In genomic region chr17:4340914-4341615, GRCh38 we compare ENCODE assay signal across 16 cellular contexts. TPM values are rescaled to one million over a fixed set of nuclear protein-coding genes. Genes with fewer than 3 reads are reported as not detected.
DNase-seq lines count a peak whose midpoint lies in the region; TF ChIP-seq lines count a peak whose summit lies in the region.
"Had no signal": no experiment of that assay in that cellular context is flagged by ENCODE, and none has a peak within 500 bp of the region (broad histone marks: within the 10 kb centered on the region; RNA-seq: fewer than 3 reads in every experiment).

No MANE protein-coding gene starts in this region.

- H3K9me2 ChIP-seq in GM23248 (ENCODE audit: insufficient read depth): no peaks in the 10 kb centered on the region

- H3K4me3 ChIP-seq in GM23248 (peak overlapping the region; percentile 25), adipocyte (ENCODE audit: low read length) (peak overlapping the region; percentile 36), sigmoid colon (no peak overlapping the region)
- H3K4me3 ChIP-seq: lung had no signal

- peak overlapping the region; percentile 70 for H3K4me2 ChIP-seq in GM23248 (ENCODE audit: unreplicated experiment)

- DNase-seq in AG20443 (ENCODE audit: low spot score): peak; percentile 67
- peak; percentile 78 for DNase-seq in GM23248
- peak; percentile 25 for DNase-seq in adipocyte (ENCODE audit: low read depth)
- DNase-seq in kidney tubule cell (ENCODE audit: low spot score): peak; percentile 39
- DNase-seq in NCI-H146 (lab: John Stamatoyannopoulos, UW): no peak
- DNase-seq in sigmoid colon: no peak
- no peak for DNase-seq in occipital lobe (lab: John Stamatoyannopoulos, UW)
- DNase-seq in activated CD8-positive, alpha-beta memory T cell treated with anti-CD3 and anti-CD28 coated beads for 24 hours: no peak
- DNase-seq: activated CD4-positive, CD25-positive, alpha-beta regulatory T cell treated with anti-CD3 and anti-CD28 coated beads, Interleukin-2, amount 50 U/mL, for 72 hours; activated T-cell treated with anti-CD3 and anti-CD28 coated beads for 4 hours; NCI-H1092; NCI-H226; PC-3; small intestine; substantia nigra had no signal

- intact Hi-C loops in sigmoid colon (cut with DNase I): no loop called here

- no peaks in the 10 kb centered on the region for H3K9me3 ChIP-seq in GM23248 (ENCODE audit: low read depth)
- H3K9me3 ChIP-seq in adipocyte (ENCODE audit: control insufficient read depth, low read length): no peaks in the 10 kb centered on the region
- H3K9me3 ChIP-seq in sigmoid colon: no peaks in the 10 kb centered on the region

- peaks cover 27% of the 10 kb centered on the region for H3K4me1 ChIP-seq in GM23248 (ENCODE audit: insufficient read depth)
- peaks cover 27% of the 10 kb centered on the region for H3K4me1 ChIP-seq in adipocyte (ENCODE audit: control insufficient read depth, insufficient read depth, low read length)
- peaks cover 0 to 69% (median 47%) of the 10 kb centered on the region in 4 donors for H3K4me1 ChIP-seq in sigmoid colon

- peaks cover 100% of the 10 kb centered on the region for H3K79me2 ChIP-seq in GM23248 (ENCODE audit: insufficient read depth)

- no peak overlapping the region for H2AFZ ChIP-seq in GM23248

- peak overlapping the region; percentile 73 for H3K27ac ChIP-seq in GM23248
- H3K27ac ChIP-seq in sigmoid colon: peak overlapping the region in 1 of 4 donors; percentile 5

- H3K9ac ChIP-seq in GM23248 (peak overlapping the region; percentile 38), adipocyte (ENCODE audit: low read length) (no peak overlapping the region)

- 22 to 26% methylated on average over 5 of the region's 5 CpGs for WGBS in GM23248 (ENCODE audit: low coverage in 1 of 2, low lambda C conversion rate in 2 of 2, missing lambda C conversion rate in 2 of 2), 2 experiments
- 81 to 89% methylated on average over 5 of the region's 5 CpGs for WGBS in sigmoid colon, 2 donors

- H3F3A ChIP-seq in GM23248 (ENCODE audit: insufficient read depth): peaks cover 31% of the 10 kb centered on the region

- TF ChIP-seq CTCF in sigmoid colon (IDR thresholded peaks at IDR 0.05): no peak

- in situ Hi-C loops in GM23248 (cut with MboI): no loop called here

- no peak for TF ChIP-seq POLR2A in sigmoid colon (IDR thresholded peaks at IDR 0.05)

- H3K27me3 ChIP-seq in GM23248 (replicated peaks; ENCODE audit: insufficient read depth) (no peaks in the 10 kb centered on the region), adipocyte (replicated peaks; ENCODE audit: control insufficient read depth, insufficient read depth, low read length) (no peaks in the 10 kb centered on the region), sigmoid colon (no peaks in the 10 kb centered on the region)

- H3K36me3 ChIP-seq in GM23248 (ENCODE audit: low read depth): no peaks in the 10 kb centered on the region
- H3K36me3 ChIP-seq in adipocyte (ENCODE audit: control insufficient read depth, insufficient read depth, low read length, severe bottlenecking): no peaks in the 10 kb centered on the region
- no peaks in the 10 kb centered on the region for H3K36me3 ChIP-seq in sigmoid colon

- no peak for TF ChIP-seq EP300 in sigmoid colon (IDR thresholded peaks at IDR 0.05)

- peaks cover 20% of the 10 kb centered on the region; the same call in 1 of the 2 replicates for H4K20me1 ChIP-seq in GM23248 (ENCODE audit: insufficient read depth)

RNA-seq across cellular contexts. Expression of gene UBE2G1, which starts 25.4 kb away (rescaled TPM):
- 37.8 and 39.2 TPM in 2 replicates for total RNA-seq in GM23248 (2014; rRNA removed; shearing (Covaris generic))
- 49.4 and 55.8 TPM in 2 replicates for polyA plus RNA-seq in GM23248 (2016; fragmentation: Nextera tagmentation; extraction: Ambion mirVana)
- total RNA-seq in sigmoid colon: 100 to 1,000 TPM in 2 of 4 donors, 10 to 100 TPM in 2; 83.2 to 111 (median 96.9) TPM
- polyA plus RNA-seq in sigmoid colon: 10 to 100 TPM; 20.5 to 31.7 (median 26.4) TPM
- 43.4 TPM for total RNA-seq in occipital lobe

Comparison
In these comparisons a context has a peak if more than half of its experiments do, and no peak if none do; other contexts are left out.
1. DNase-seq: peak in AG20443 (single experiment), GM23248 (single experiment), adipocyte (single experiment) and kidney tubule cell (single experiment); none in NCI-H146 (single experiment), sigmoid colon (single experiment), occipital lobe (single experiment) and activated CD8-positive, alpha-beta memory T cell treated with anti-CD3 and anti-CD28 coated beads for 24 hours (single experiment).
2. H3K4me3 ChIP-seq: peak in GM23248 (single experiment) and adipocyte (single experiment); none in sigmoid colon (0 of 4).